38 cellular contexts compared by ENCODE assay signal in genomic region chr7:97012293-97013005, GRCh38. TPM values are rescaled to one million over a fixed set of nuclear protein-coding genes. Genes with fewer than 3 reads are reported as not detected.
DNase-seq lines count a peak whose midpoint lies in the region; ATAC-seq and TF ChIP-seq lines count a peak whose summit lies in the region.
"Had no signal": no experiment of that assay in that cellular context is flagged by ENCODE, and none has a peak within 500 bp of the region (broad histone marks: within the 10 kb centered on the region; RNA-seq: fewer than 3 reads in every experiment).

No MANE protein-coding gene starts in this region.

- no peak for ATAC-seq in activated naive CD8-positive, alpha-beta T cell treated with anti-CD3 and anti-CD28 coated beads, Interleukin-2, amount 50 U/mL, for 24 hours
- no peak for ATAC-seq in body of pancreas
- ATAC-seq in CD8-positive, alpha-beta T cell: no peak
- ATAC-seq in activated CD4-positive, alpha-beta T cell treated with anti-CD3 and anti-CD28 coated beads for 36 hours: no peak
- ATAC-seq: heart left ventricle, right lobe of liver had no signal

- no peak for TF ChIP-seq CTCF in body of pancreas (IDR thresholded peaks at IDR 0.05)
- no peak for TF ChIP-seq CTCF in CD8-positive, alpha-beta T cell (IDR thresholded peaks at IDR 0.05)

- 5 to 15% methylated on average over 18 of the region's 18 CpGs for WGBS in body of pancreas, 2 donors

- H3K4me3 ChIP-seq in body of pancreas: no peak overlapping the region
- no peak overlapping the region for H3K4me3 ChIP-seq in CD8-positive, alpha-beta T cell (ENCODE audit: low read depth, low read length)
- H3K4me3 ChIP-seq: GM23248, heart left ventricle, right lobe of liver, SJCRH30, spleen, thoracic aorta, uterus had no signal

- H3K4me3 Mint-ChIP-seq in activated naive CD8-positive, alpha-beta T cell: peak overlapping the region; percentile 4
- H3K4me3 Mint-ChIP-seq in activated naive CD8-positive, alpha-beta T cell treated with anti-CD3 and anti-CD28 coated beads, Interleukin-2, amount 50 U/mL, for 24 hours: no peak overlapping the region
- H3K4me3 Mint-ChIP-seq in CD8-positive, alpha-beta T cell: no peak overlapping the region
- H3K4me3 Mint-ChIP-seq in activated CD4-positive, alpha-beta T cell treated with anti-CD3 and anti-CD28 coated beads for 36 hours: no peak overlapping the region
- H3K4me3 Mint-ChIP-seq: activated CD4-positive, alpha-beta T cell treated with anti-CD3 and anti-CD28 coated beads, Interleukin-2, amount 10 ng/mL, durations not matched to agents 24 days and 14 days; activated T-cell treated with anti-CD3 and anti-CD28 coated beads, Interleukin-2, amount 50 U/mL, for 24 hours; B cell; CD4-positive, alpha-beta memory T cell; mesothelial cell of epicardium; stimulated activated naive CD8-positive, alpha-beta T cell treated with anti-CD3 and anti-CD28 coated beads, Interleukin-15, Interleukin-2, amounts not matched to agents 100 ng/mL and 50 ng/mL, for 24 hours had no signal

- H3K4me1 Mint-ChIP-seq in activated naive CD8-positive, alpha-beta T cell (ENCODE audit: low read depth): peaks cover 8% of the 10 kb centered on the region
- no peaks in the 10 kb centered on the region for H3K4me1 Mint-ChIP-seq in activated naive CD8-positive, alpha-beta T cell treated with anti-CD3 and anti-CD28 coated beads, Interleukin-2, amount 50 U/mL, for 24 hours
- H3K4me1 Mint-ChIP-seq in CD8-positive, alpha-beta T cell (ENCODE audit: low read depth): peaks cover 2% of the 10 kb centered on the region
- peaks cover 7% of the 10 kb centered on the region for H3K4me1 Mint-ChIP-seq in activated CD4-positive, alpha-beta T cell treated with anti-CD3 and anti-CD28 coated beads for 36 hours
- H3K4me1 Mint-ChIP-seq: activated CD4-positive, alpha-beta T cell treated with anti-CD3 and anti-CD28 coated beads, Interleukin-2, amount 10 ng/mL, durations not matched to agents 24 days and 14 days had no signal

- H3K36me3 ChIP-seq in body of pancreas (replicated peaks in 1 of 2; ENCODE audit: insufficient read depth in 1 of 2, low read depth in 2 of 2): no peaks in the 10 kb centered on the region
- no peaks in the 10 kb centered on the region for H3K36me3 ChIP-seq in CD8-positive, alpha-beta T cell (ENCODE audit: insufficient read depth, low read length)
- H3K36me3 ChIP-seq: heart left ventricle, neutrophil, right lobe of liver, SJCRH30, spleen, thoracic aorta, uterus had no signal

- peaks cover 11 to 38% of the 10 kb centered on the region in 2 donors for H3K27me3 ChIP-seq in body of pancreas
- peaks cover 54% of the 10 kb centered on the region for H3K27me3 ChIP-seq in CD8-positive, alpha-beta T cell (ENCODE audit: insufficient read depth, low read length)
- H3K27me3 ChIP-seq: SJCRH30 had no signal

- CTCF ChIA-PET in CD8-positive, alpha-beta T cell (lab: Charles Lee): interaction anchor here (1.0 kb wide), 1 partner anchor 15 kb away, joined by 5 read pairs; no protein-coding TSS in a partner anchor
- CTCF ChIA-PET in activated CD4-positive, alpha-beta T cell treated with anti-CD3 and anti-CD28 coated beads for 36 hours (lab: Charles Lee): interaction anchor here (3.2 kb wide), 1 partner anchor 14 kb away, joined by 19 read pairs; no protein-coding TSS in a partner anchor

- no peak overlapping the region for H3K27ac Mint-ChIP-seq in activated naive CD8-positive, alpha-beta T cell
- H3K27ac Mint-ChIP-seq in activated naive CD8-positive, alpha-beta T cell treated with anti-CD3 and anti-CD28 coated beads, Interleukin-2, amount 50 U/mL, for 24 hours: no peak overlapping the region
- H3K27ac Mint-ChIP-seq in CD8-positive, alpha-beta T cell: no peak overlapping the region
- H3K27ac Mint-ChIP-seq in activated CD4-positive, alpha-beta T cell treated with anti-CD3 and anti-CD28 coated beads for 36 hours: no peak overlapping the region
- H3K27ac Mint-ChIP-seq: activated CD4-positive, alpha-beta T cell treated with anti-CD3 and anti-CD28 coated beads, Interleukin-2, amount 10 ng/mL, durations not matched to agents 24 days and 14 days; activated T-cell treated with anti-CD3 and anti-CD28 coated beads, Interleukin-2, amount 50 U/mL, for 24 hours; B cell; CD4-positive, alpha-beta memory T cell; mesothelial cell of epicardium; stimulated activated naive CD8-positive, alpha-beta T cell treated with anti-CD3 and anti-CD28 coated beads, Interleukin-15, Interleukin-2, amounts not matched to agents 100 ng/mL and 50 ng/mL, for 24 hours had no signal

- H3K9me3 Mint-ChIP-seq in activated naive CD8-positive, alpha-beta T cell (ENCODE audit: low read depth): no peaks in the 10 kb centered on the region
- H3K9me3 Mint-ChIP-seq in activated naive CD8-positive, alpha-beta T cell treated with anti-CD3 and anti-CD28 coated beads, Interleukin-2, amount 50 U/mL, for 24 hours: peaks cover 12% of the 10 kb centered on the region
- no peaks in the 10 kb centered on the region for H3K9me3 Mint-ChIP-seq in CD8-positive, alpha-beta T cell
- peaks cover 5% of the 10 kb centered on the region for H3K9me3 Mint-ChIP-seq in activated CD4-positive, alpha-beta T cell treated with anti-CD3 and anti-CD28 coated beads for 36 hours (ENCODE audit: low read depth)
- H3K9me3 Mint-ChIP-seq: mesothelial cell of epicardium; stimulated activated naive CD8-positive, alpha-beta T cell treated with anti-CD3 and anti-CD28 coated beads, Interleukin-15, Interleukin-2, amounts not matched to agents 100 ng/mL and 50 ng/mL, for 24 hours had no signal

- intact Hi-C loops in body of pancreas (cut with DNase I): no loop called here
- intact Hi-C loops in CD8-positive, alpha-beta T cell (cut with DNase I, micrococcal nuclease): no loop called here
- intact Hi-C loops in activated CD4-positive, alpha-beta T cell treated with anti-CD3 and anti-CD28 coated beads for 36 hours (cut with DNase I, micrococcal nuclease): loop anchor here in 1 of 2 experiments (1.0 kb wide), 1 partner anchor 14 kb away; no protein-coding TSS in a partner anchor

- DNase-seq in activated naive CD8-positive, alpha-beta T cell treated with anti-CD3 and anti-CD28 coated beads, Interleukin-2, amount 50 U/mL, for 24 hours: no peak
- peak; percentile 97 for DNase-seq in NCI-H69 (lab: John Stamatoyannopoulos, UW)
- DNase-seq in fibroblast of peridontal ligament (ENCODE audit: extremely low read depth): peak; percentile 51
- no peak for DNase-seq in body of pancreas
- DNase-seq in NCI-H2196 (lab: John Stamatoyannopoulos, UW; ENCODE audit: unreplicated experiment): no peak
- DNase-seq in CD8-positive, alpha-beta T cell: no peak
- DNase-seq in activated CD4-positive, alpha-beta T cell treated with anti-CD3 and anti-CD28 coated beads for 36 hours: no peak
- DNase-seq: ACHN; activated CD4-positive, alpha-beta T cell treated with anti-CD3 and anti-CD28 coated beads, Interleukin-2, amount 10 ng/mL, durations not matched to agents 24 days and 14 days; activated gamma-delta T cell treated with Interleukin-2 at 50 U/mL for 16 hours; activated T-cell treated with anti-CD3 and anti-CD28 coated beads, Interleukin-2, amount 50 U/mL, for 24 hours; CD4-positive, alpha-beta memory T cell; central memory CD4-positive, alpha-beta T cell; cortex of kidney; effector memory CD4-positive, alpha-beta T cell; erythroblast; foreskin fibroblast; GM23248; heart left ventricle; KBM-7; NCI-H1694; NCI-H526 treated with DMSO at 0.1 percent for 48 hours; right lobe of liver; SJCRH30; spleen; stimulated activated CD4-positive, alpha-beta T cell treated with anti-CD3 and anti-CD28 coated beads, Interleukin-2, amount 100 ng/mL, for 24 hours; stimulated activated CD8-positive, alpha-beta memory T cell treated with anti-CD3 and anti-CD28 coated beads, Interleukin-4, amount 100 ng/mL, for 48 hours; T-helper 9 cell; uterus had no signal

- peaks cover 6% of the 10 kb centered on the region for H3K4me1 ChIP-seq in body of pancreas
- peaks cover 4% of the 10 kb centered on the region for H3K4me1 ChIP-seq in CD8-positive, alpha-beta T cell (ENCODE audit: insufficient read depth, low read length)
- H3K4me1 ChIP-seq: right lobe of liver, SJCRH30 had no signal

- peaks cover 67% of the 10 kb centered on the region for H3K27me3 Mint-ChIP-seq in activated naive CD8-positive, alpha-beta T cell
- H3K27me3 Mint-ChIP-seq in activated naive CD8-positive, alpha-beta T cell treated with anti-CD3 and anti-CD28 coated beads, Interleukin-2, amount 50 U/mL, for 24 hours: peaks cover 95% of the 10 kb centered on the region
- H3K27me3 Mint-ChIP-seq in CD8-positive, alpha-beta T cell (ENCODE audit: low read depth): peaks cover 90% of the 10 kb centered on the region
- H3K27me3 Mint-ChIP-seq in activated CD4-positive, alpha-beta T cell treated with anti-CD3 and anti-CD28 coated beads for 36 hours: peaks cover 87% of the 10 kb centered on the region

- TF ChIP-seq POLR2A in body of pancreas (IDR thresholded peaks at IDR 0.05): no peak

- no peaks in the 10 kb centered on the region for H3K9me3 ChIP-seq in body of pancreas
- no peaks in the 10 kb centered on the region for H3K9me3 ChIP-seq in CD8-positive, alpha-beta T cell (ENCODE audit: low read length)
- H3K9me3 ChIP-seq: heart left ventricle, neutrophil, right lobe of liver, SJCRH30, spleen, thoracic aorta, uterus had no signal

- H3K36me3 Mint-ChIP-seq in activated naive CD8-positive, alpha-beta T cell: no peaks in the 10 kb centered on the region
- no peaks in the 10 kb centered on the region for H3K36me3 Mint-ChIP-seq in activated naive CD8-positive, alpha-beta T cell treated with anti-CD3 and anti-CD28 coated beads, Interleukin-2, amount 50 U/mL, for 24 hours (ENCODE audit: low read depth)
- H3K36me3 Mint-ChIP-seq in CD8-positive, alpha-beta T cell: no peaks in the 10 kb centered on the region
- peaks cover 3% of the 10 kb centered on the region for H3K36me3 Mint-ChIP-seq in activated CD4-positive, alpha-beta T cell treated with anti-CD3 and anti-CD28 coated beads for 36 hours (ENCODE audit: low read depth)

- POLR2A ChIA-PET in CD8-positive, alpha-beta T cell (lab: Charles Lee): no interaction called here
- POLR2A ChIA-PET in activated CD4-positive, alpha-beta T cell treated with anti-CD3 and anti-CD28 coated beads for 36 hours (lab: Charles Lee): interaction anchor here (0.6 kb wide), 1 partner anchor 99 kb away, joined by 3 read pairs; no protein-coding TSS in a partner anchor

- no peak overlapping the region for H3K27ac ChIP-seq in body of pancreas
- no peak overlapping the region for H3K27ac ChIP-seq in CD8-positive, alpha-beta T cell (ENCODE audit: low read depth, low read length)
- H3K27ac ChIP-seq: GM23248, heart left ventricle, neutrophil, right lobe of liver, SJCRH30, spleen, thoracic aorta, uterus, VCaP had no signal

RNA-seq across cellular contexts. Expression of gene DLX6, which starts 7.1 kb away (rescaled TPM):
- total RNA-seq in body of pancreas: not detected
- not detected for total RNA-seq in CD8-positive, alpha-beta T cell
- not detected for total RNA-seq in activated CD4-positive, alpha-beta T cell treated with anti-CD3 and anti-CD28 coated beads for 36 hours
- total RNA-seq: activated CD4-positive, alpha-beta T cell treated with anti-CD3 and anti-CD28 coated beads, Interleukin-2, amount 10 ng/mL, durations not matched to agents 24 days and 14 days; B cell; CD4-positive, alpha-beta memory T cell; GM23248; kidney epithelial cell; MCF 10A; right lobe of liver; spleen; thoracic aorta had no signal

RNA-seq across cellular contexts. Expression of gene DLX5, which starts 12.2 kb away (rescaled TPM):
- not detected for total RNA-seq in body of pancreas
- not detected for total RNA-seq in CD8-positive, alpha-beta T cell
- not detected for total RNA-seq in activated CD4-positive, alpha-beta T cell treated with anti-CD3 and anti-CD28 coated beads for 36 hours
- total RNA-seq: activated CD4-positive, alpha-beta T cell treated with anti-CD3 and anti-CD28 coated beads, Interleukin-2, amount 10 ng/mL, durations not matched to agents 24 days and 14 days; B cell; CD4-positive, alpha-beta memory T cell; GM23248; kidney epithelial cell; MCF 10A; right lobe of liver; SJCRH30 had no signal

Comparison
In these comparisons a context has a peak if more than half of its experiments do, and no peak if none do; other contexts are left out.
1. DNase-seq: peak in NCI-H69 (single experiment) and fibroblast of peridontal ligament (single experiment); none in activated naive CD8-positive, alpha-beta T cell treated with anti-CD3 and anti-CD28 coated beads, Interleukin-2, amount 50 U/mL, for 24 hours (single experiment), body of pancreas (0 of 4), NCI-H2196 (single experiment), CD8-positive, alpha-beta T cell (0 of 7) and activated CD4-positive, alpha-beta T cell treated with anti-CD3 and anti-CD28 coated beads for 36 hours (single experiment).